17 cellular contexts compared by ENCODE assay signal in genomic region chr13:28468520-28468915, GRCh38. TPM values are rescaled to one million over a fixed set of nuclear protein-coding genes. Genes with fewer than 3 reads are reported as not detected.
DNase-seq lines count a peak whose midpoint lies in the region; ATAC-seq and TF ChIP-seq lines count a peak whose summit lies in the region.
"Had no signal": no experiment of that assay in that cellular context is flagged by ENCODE, and none has a peak within 500 bp of the region (broad histone marks: within the 10 kb centered on the region; RNA-seq: fewer than 3 reads in every experiment).

No MANE protein-coding gene starts in this region.

- no peak for DNase-seq in heart right ventricle
- no peak for DNase-seq in right cardiac atrium
- no peak for DNase-seq in GM23338 (ENCODE audit: low spot score)
- DNase-seq in endothelial cell (ENCODE audit: low spot score), result no peak
- no peak for DNase-seq in stimulated activated effector memory CD8-positive, alpha-beta T cell treated with anti-CD3 and anti-CD28 coated beads, Interleukin-12 subunit alpha, Interleukin-12 subunit beta, amount 100 ng/mL, for 72 hours (ENCODE audit: low spot score in 2 of 2)
- DNase-seq in dorsolateral prefrontal cortex, result no peak
- no peak for DNase-seq in CD4-positive, alpha-beta memory T cell
- no peak for DNase-seq in activated naive CD8-positive, alpha-beta T cell treated with anti-CD3 and anti-CD28 coated beads for 36 hours
- DNase-seq: DMS79, HCEC 1CT, MM.1S, NCI-H1092 treated with DMSO at 0.1 percent for 48 hours, NCI-H146, NCI-H2029 treated with DMSO at 0.1 percent for 48 hours, NCI-H2171, NCI-H526 had no signal

- POLR2A ChIA-PET in CD4-positive, alpha-beta memory T cell (lab: Charles Lee; ENCODE audit: partially characterized antibody), result no interaction called here

- 78 to 88% methylated on average over 1 of the region's 1 CpG for WGBS in heart right ventricle, 2 donors
- 76% methylated on average over 1 of the region's 1 CpG for WGBS in right cardiac atrium

- peaks cover 0 to 79% (median 38%) of the 10 kb centered on the region in 9 donors for H3K4me1 ChIP-seq in heart right ventricle
- peaks cover 2% of the 10 kb centered on the region for H3K4me1 ChIP-seq in right cardiac atrium (ENCODE audit: control insufficient read depth, insufficient read depth, low read length)
- peaks cover 43% of the 10 kb centered on the region for H3K4me1 ChIP-seq in GM23338 (ENCODE audit: insufficient read depth)
- no peaks in the 10 kb centered on the region for H3K4me1 ChIP-seq in CD4-positive, alpha-beta memory T cell (ENCODE audit: insufficient read depth, low read length)
- H3K4me1 ChIP-seq: A549 had no signal

- H3K9me2 ChIP-seq in GM23338 (ENCODE audit: insufficient read depth), result no peaks in the 10 kb centered on the region

- no peak overlapping the region for H3K4me3 ChIP-seq in heart right ventricle
- H3K4me3 ChIP-seq in right cardiac atrium (ENCODE audit: low read length), result no peak overlapping the region
- no peak overlapping the region for H3K4me3 ChIP-seq in GM23338
- H3K4me3 ChIP-seq in dorsolateral prefrontal cortex, result no peak overlapping the region
- no peak overlapping the region for H3K4me3 ChIP-seq in CD4-positive, alpha-beta memory T cell (ENCODE audit: low read length in 2 of 2)
- H3K4me3 ChIP-seq: A549 had no signal

- H3F3A ChIP-seq in GM23338 (replicated peaks; ENCODE audit: low read depth), result peaks cover 7% of the 10 kb centered on the region; the same call in 1 of the 2 replicates

- H3K36me3 ChIP-seq in heart right ventricle (peaks cover 0 to 46% (median 0%) of the 10 kb centered on the region in 9 donors), GM23338 (ENCODE audit: insufficient read depth) (peaks cover 30% of the 10 kb centered on the region)
- H3K36me3 ChIP-seq in CD4-positive, alpha-beta memory T cell (ENCODE audit: insufficient read depth, low read length), result no peaks in the 10 kb centered on the region

- CTCF ChIA-PET in CD4-positive, alpha-beta memory T cell (lab: Charles Lee; ENCODE audit: partially characterized antibody), result no interaction called here

- no peak overlapping the region for H3K4me2 ChIP-seq in GM23338
- H3K4me2 ChIP-seq: A549 had no signal

- ATAC-seq in heart right ventricle, result peak in 5 of 8 donors; percentile 4 to 22 (median 16)
- no peak for ATAC-seq in right cardiac atrium
- peak; percentile 60 for ATAC-seq in GM23338
- ATAC-seq in stimulated activated effector memory CD8-positive, alpha-beta T cell treated with anti-CD3 and anti-CD28 coated beads, Interleukin-12 subunit alpha, Interleukin-12 subunit beta, amount 100 ng/mL, for 72 hours, result peak; percentile 37
- ATAC-seq: A549 had no signal

- H3K27ac Mint-ChIP-seq in GM23338 (peak overlapping the region; percentile 93), endothelial cell (ENCODE audit: unreplicated experiment) (no peak overlapping the region)
- no peak overlapping the region for H3K27ac Mint-ChIP-seq in stimulated activated effector memory CD8-positive, alpha-beta T cell treated with anti-CD3 and anti-CD28 coated beads, Interleukin-12 subunit alpha, Interleukin-12 subunit beta, amount 100 ng/mL, for 72 hours
- no peak overlapping the region for H3K27ac Mint-ChIP-seq in CD4-positive, alpha-beta memory T cell
- H3K27ac Mint-ChIP-seq in activated naive CD8-positive, alpha-beta T cell treated with anti-CD3 and anti-CD28 coated beads for 36 hours, result no peak overlapping the region

- intact Hi-C loops in heart right ventricle (cut with DNase I), result no loop called here
- intact Hi-C loops in right cardiac atrium (cut with DNase I), result loop anchor here in 1 of 4 donors (10.0 kb wide), 1 partner anchor 114 kb away; no protein-coding TSS in a partner anchor
- intact Hi-C loops in dorsolateral prefrontal cortex (cut with DNase I), result no loop called here
- intact Hi-C loops in CD4-positive, alpha-beta memory T cell (cut with micrococcal nuclease), result no loop called here

- H3K79me2 ChIP-seq in GM23338 (replicated peaks; ENCODE audit: insufficient read depth), result peaks cover 92% of the 10 kb centered on the region

- no peak for TF ChIP-seq CTCF in heart right ventricle (IDR thresholded peaks at IDR 0.05)
- no peak for TF ChIP-seq CTCF in GM23338 (conservative IDR thresholded peaks at IDR 0.05; ENCODE audit: low read depth in 2 of 2)
- no peak for TF ChIP-seq CTCF in endothelial cell (IDR thresholded peaks at IDR 0.05; ENCODE audit: unreplicated experiment)
- TF ChIP-seq CTCF in dorsolateral prefrontal cortex (IDR thresholded peaks at IDR 0.05 in 54 of 56, conservative IDR thresholded peaks at IDR 0.05 in 2 of 56; ENCODE audit: low read depth in 1 of 56, partially characterized antibody in 56 of 56), result no peak

- H3K4me3 Mint-ChIP-seq in GM23338 (no peak overlapping the region), endothelial cell (ENCODE audit: unreplicated experiment) (peak overlapping the region; percentile 56)
- H3K4me3 Mint-ChIP-seq in stimulated activated effector memory CD8-positive, alpha-beta T cell treated with anti-CD3 and anti-CD28 coated beads, Interleukin-12 subunit alpha, Interleukin-12 subunit beta, amount 100 ng/mL, for 72 hours, result no peak overlapping the region
- no peak overlapping the region for H3K4me3 Mint-ChIP-seq in CD4-positive, alpha-beta memory T cell
- H3K4me3 Mint-ChIP-seq in activated naive CD8-positive, alpha-beta T cell treated with anti-CD3 and anti-CD28 coated beads for 36 hours, result no peak overlapping the region

- H4K20me1 ChIP-seq in GM23338 (replicated peaks; ENCODE audit: insufficient read depth), result peaks cover 17% of the 10 kb centered on the region

- H3K27me3 ChIP-seq in heart right ventricle (peaks cover 0 to 10% (median 0%) of the 10 kb centered on the region in 7 donors), right cardiac atrium (ENCODE audit: control insufficient read depth, insufficient read depth) (no peaks in the 10 kb centered on the region), GM23338 (ENCODE audit: insufficient read depth) (no peaks in the 10 kb centered on the region), dorsolateral prefrontal cortex (peaks cover 0 to 9% (median 0%) of the 10 kb centered on the region in 45 donors)
- H3K27me3 ChIP-seq in CD4-positive, alpha-beta memory T cell (ENCODE audit: insufficient read depth, low read length), result no peaks in the 10 kb centered on the region

- peak overlapping the region in 3 of 10 donors; percentile 2 to 37 (median 18) for H3K27ac ChIP-seq in heart right ventricle
- H3K27ac ChIP-seq in right cardiac atrium (ENCODE audit: low read length), result no peak overlapping the region
- peak overlapping the region; percentile 68 for H3K27ac ChIP-seq in GM23338 (ENCODE audit: low read depth)
- no peak overlapping the region for H3K27ac ChIP-seq in dorsolateral prefrontal cortex
- H3K27ac ChIP-seq in CD4-positive, alpha-beta memory T cell (ENCODE audit: low read depth, low read length), result no peak overlapping the region
- H3K27ac ChIP-seq: A549 had no signal

- peaks cover 3% of the 10 kb centered on the region for H3K27me3 Mint-ChIP-seq in GM23338 (ENCODE audit: insufficient read depth, low read depth, poor library complexity)
- peaks cover 3% of the 10 kb centered on the region for H3K27me3 Mint-ChIP-seq in endothelial cell (ENCODE audit: unreplicated experiment)
- H3K27me3 Mint-ChIP-seq in CD4-positive, alpha-beta memory T cell, result peaks cover 3 to 8% of the 10 kb centered on the region in 2 donors
- H3K27me3 Mint-ChIP-seq in activated naive CD8-positive, alpha-beta T cell treated with anti-CD3 and anti-CD28 coated beads for 36 hours, result no peaks in the 10 kb centered on the region

- H3K9me3 ChIP-seq in heart right ventricle (no peaks in the 10 kb centered on the region), right cardiac atrium (ENCODE audit: control insufficient read depth, low read length) (no peaks in the 10 kb centered on the region)
- H3K9me3 ChIP-seq in CD4-positive, alpha-beta memory T cell (ENCODE audit: control insufficient read depth in 1 of 2, low read length in 2 of 2), result no peaks in the 10 kb centered on the region
- H3K9me3 ChIP-seq: A549 had no signal

- no peak overlapping the region for H2AFZ ChIP-seq in GM23338

- peaks cover 7% of the 10 kb centered on the region; the same call in 2 of the 3 replicates for H3K9me3 Mint-ChIP-seq in GM23338
- no peaks in the 10 kb centered on the region for H3K9me3 Mint-ChIP-seq in endothelial cell (ENCODE audit: unreplicated experiment)
- H3K9me3 Mint-ChIP-seq in stimulated activated effector memory CD8-positive, alpha-beta T cell treated with anti-CD3 and anti-CD28 coated beads, Interleukin-12 subunit alpha, Interleukin-12 subunit beta, amount 100 ng/mL, for 72 hours, result no peaks in the 10 kb centered on the region
- peaks cover 0 to 4% (median 0%) of the 10 kb centered on the region in 8 donors for H3K9me3 Mint-ChIP-seq in CD4-positive, alpha-beta memory T cell
- peaks cover 2% of the 10 kb centered on the region for H3K9me3 Mint-ChIP-seq in activated naive CD8-positive, alpha-beta T cell treated with anti-CD3 and anti-CD28 coated beads for 36 hours

- peaks cover 80% of the 10 kb centered on the region for H3K36me3 Mint-ChIP-seq in GM23338 (ENCODE audit: low read depth)
- peaks cover 63% of the 10 kb centered on the region for H3K36me3 Mint-ChIP-seq in endothelial cell (ENCODE audit: low read depth, unreplicated experiment)
- no peaks in the 10 kb centered on the region for H3K36me3 Mint-ChIP-seq in stimulated activated effector memory CD8-positive, alpha-beta T cell treated with anti-CD3 and anti-CD28 coated beads, Interleukin-12 subunit alpha, Interleukin-12 subunit beta, amount 100 ng/mL, for 72 hours
- H3K36me3 Mint-ChIP-seq in CD4-positive, alpha-beta memory T cell, result no peaks in the 10 kb centered on the region
- H3K36me3 Mint-ChIP-seq in activated naive CD8-positive, alpha-beta T cell treated with anti-CD3 and anti-CD28 coated beads for 36 hours, result no peaks in the 10 kb centered on the region

- H3K4me1 Mint-ChIP-seq in GM23338 (peaks cover 54% of the 10 kb centered on the region), endothelial cell (ENCODE audit: unreplicated experiment) (peaks cover 71% of the 10 kb centered on the region)
- H3K4me1 Mint-ChIP-seq in stimulated activated effector memory CD8-positive, alpha-beta T cell treated with anti-CD3 and anti-CD28 coated beads, Interleukin-12 subunit alpha, Interleukin-12 subunit beta, amount 100 ng/mL, for 72 hours, result no peaks in the 10 kb centered on the region
- no peaks in the 10 kb centered on the region for H3K4me1 Mint-ChIP-seq in CD4-positive, alpha-beta memory T cell
- H3K4me1 Mint-ChIP-seq in activated naive CD8-positive, alpha-beta T cell treated with anti-CD3 and anti-CD28 coated beads for 36 hours, result no peaks in the 10 kb centered on the region

RNA-seq across cellular contexts. Expression of gene FLT1, which starts 26.4 kb away (rescaled TPM):
- total RNA-seq in heart right ventricle (10 to 100 TPM; 34.9 to 76.3 (median 47.2) TPM), right cardiac atrium (10 to 100 TPM; 31.0 to 53.4 (median 43.0) TPM), endothelial cell (ENCODE audit: unreplicated experiment) (759 TPM), dorsolateral prefrontal cortex (100 to 1,000 TPM in 2 of 120 experiments, 10 to 100 TPM in 118; 19.3 to 118 (median 47.2) TPM)
- polyA plus RNA-seq in heart right ventricle (10 to 100 TPM; 15.2 to 22.9 TPM), right cardiac atrium (24.9 TPM), GM23338 (2016; fragmentation: Nextera tagmentation; extraction: Ambion mirVana) (22.3 and 26.8 TPM in 2 replicates)
- total RNA-seq in GM23338 (2014; rRNA removed; shearing (Covaris generic)), result 112 and 116 TPM in 2 replicates
- total RNA-seq in CD4-positive, alpha-beta memory T cell, result under 1 TPM; 0.25 to 0.26 TPM
- polyA plus RNA-seq in CD4-positive, alpha-beta memory T cell, result under 1 TPM in 1 of 2 donors, not detected in 1; 0.15 TPM
- total RNA-seq in activated naive CD8-positive, alpha-beta T cell treated with anti-CD3 and anti-CD28 coated beads for 36 hours, result 1 to 10 TPM; 2.5 to 3.3 TPM
- polyA plus RNA-seq: A549 had no signal

Comparison
In these comparisons a context has a peak if more than half of its experiments do, and no peak if none do; other contexts are left out.
1. ATAC-seq: peak in heart right ventricle (5 of 8), GM23338 (single experiment) and stimulated activated effector memory CD8-positive, alpha-beta T cell treated with anti-CD3 and anti-CD28 coated beads, Interleukin-12 subunit alpha, Interleukin-12 subunit beta, amount 100 ng/mL, for 72 hours (single experiment); none in right cardiac atrium (0 of 2).
2. RNA of gene FLT1, which starts 26.4 kb away (total RNA-seq): 759 TPM in endothelial cell (single experiment), 112 to 116 TPM in GM23338, 31.0 to 53.4 TPM in right cardiac atrium, 34.9 to 76.3 TPM in heart right ventricle and 19.3 to 118 TPM in dorsolateral prefrontal cortex; 2.5 to 3.3 TPM in activated naive CD8-positive, alpha-beta T cell treated with anti-CD3 and anti-CD28 coated beads for 36 hours and 0.25 to 0.26 TPM in CD4-positive, alpha-beta memory T cell; every median in the first group is over 4 times any median in the second.